In genomic region chr1:18132022-18132706, GRCh38 we compare ENCODE assay signal across 18 cellular contexts. TPM values are rescaled to one million over a fixed set of nuclear protein-coding genes. Genes with fewer than 3 reads are reported as not detected.
DNase-seq lines count a peak whose midpoint lies in the region; ATAC-seq, FAIRE-seq and TF ChIP-seq lines count a peak whose summit lies in the region.
"Had no signal": no experiment of that assay in that cellular context is flagged by ENCODE, and none has a peak within 500 bp of the region (broad histone marks: within the 10 kb centered on the region; RNA-seq: fewer than 3 reads in every experiment).

No MANE protein-coding gene starts in this region.

- H2AFZ ChIP-seq in GM23338 (no peak overlapping the region), HepG2 (ENCODE audit: low read length) (no peak overlapping the region), neuronal stem cell (ENCODE audit: low read length) (no peak overlapping the region)
- H2AFZ ChIP-seq: GM23248 had no signal

- H3K27me3 ChIP-seq in GM23338 (ENCODE audit: insufficient read depth) (no peaks in the 10 kb centered on the region), HepG2 (ENCODE audit: control insufficient read depth in 1 of 2, insufficient read depth in 2 of 2, low read length in 2 of 2) (no peaks in the 10 kb centered on the region), neuronal stem cell (ENCODE audit: control insufficient read depth in 3 of 3, insufficient read depth in 3 of 3, low read depth in 1 of 3, low read length in 3 of 3) (no peaks in the 10 kb centered on the region), upper lobe of right lung (peaks cover 12% of the 10 kb centered on the region)
- H3K27me3 ChIP-seq: BLaER1 treated with 17β-estradiol and CSF1 and Interleukin-3, amounts not matched to agents 10 nM and 100 nM had no signal

- no peak for TF ChIP-seq POLR2A in HepG2 (IDR thresholded peaks at IDR 0.05; ENCODE audit: insufficient read depth in 1 of 2, low read depth in 2 of 2, low read length in 2 of 2)

- WGBS in HepG2 (ENCODE audit: low lambda C conversion rate) = 100% methylated on average over 2 of the region's 2 CpGs
- WGBS in neuronal stem cell (ENCODE audit: extremely low coverage in 2 of 2, insufficient read length in 2 of 2, insufficient replicate concordance in 1 of 2), 2 donors = no CpG with 5 or more reads among the region's 2 CpGs

- no peaks in the 10 kb centered on the region for H3K79me1 ChIP-seq in neuronal stem cell (ENCODE audit: low read depth, low read length)

- H3K79me2 ChIP-seq in GM23338 (replicated peaks; ENCODE audit: insufficient read depth) = peaks cover 14% of the 10 kb centered on the region; the same call in 1 of the 2 replicates
- H3K79me2 ChIP-seq in HepG2 (ENCODE audit: insufficient read depth, low read length) = no peaks in the 10 kb centered on the region

- H4K91ac ChIP-seq in neuronal stem cell (ENCODE audit: low read depth, low read length, poor library complexity) = no peak overlapping the region

- H2BK120ac ChIP-seq in neuronal stem cell (ENCODE audit: low read depth, low read length) = no peak overlapping the region

- no peak for FAIRE-seq in HepG2 (lab: Jason Lieb, UNC)
- FAIRE-seq: GM18507, HTR-8/SVneo had no signal

- H4K20me1 ChIP-seq in GM23338 (replicated peaks; ENCODE audit: insufficient read depth) (no peaks in the 10 kb centered on the region; the same call in 1 of the 2 replicates), HepG2 (ENCODE audit: insufficient read depth, low read length) (no peaks in the 10 kb centered on the region)

- intact Hi-C loops in HepG2 (cut with micrococcal nuclease; ENCODE audit: unreplicated experiment) = no loop called here
- intact Hi-C loops in upper lobe of right lung (cut with DNase I) = no loop called here
- intact Hi-C loops in activated CD8-positive, alpha-beta T cell treated with anti-CD3 and anti-CD28 coated beads for 36 hours (cut with micrococcal nuclease) = no loop called here

- no peak overlapping the region for H3K4me3 ChIP-seq in GM23338
- H3K4me3 ChIP-seq in HepG2 (replicated peaks in 1 of 3; ENCODE audit: insufficient read depth in 1 of 3, low read depth in 2 of 3, low read length in 3 of 3) = no peak overlapping the region
- H3K4me3 ChIP-seq in neuronal stem cell (ENCODE audit: low read length in 2 of 2) = no peak overlapping the region
- no peak overlapping the region for H3K4me3 ChIP-seq in upper lobe of right lung
- H3K4me3 ChIP-seq: BLaER1 treated with 17β-estradiol and CSF1 and Interleukin-3, amounts not matched to agents 10 nM and 100 nM; GM23248; HAP-1 had no signal

- in situ Hi-C loops in HepG2 (cut with HindIII; ENCODE audit: extremely low pct_ligation_motif_present, low pct_unique_long_range_greater_than_20kb) = no loop called here

- H3K4me3 Mint-ChIP-seq in GM23338 = no peak overlapping the region
- no peak overlapping the region for H3K4me3 Mint-ChIP-seq in activated CD8-positive, alpha-beta T cell treated with anti-CD3 and anti-CD28 coated beads for 36 hours
- H3K4me3 Mint-ChIP-seq: CD4-positive, alpha-beta T cell; HFFc6 had no signal

- H3K9me2 ChIP-seq in GM23338 (ENCODE audit: insufficient read depth) = no peaks in the 10 kb centered on the region

- H3K36me3 ChIP-seq in GM23338 (ENCODE audit: insufficient read depth) (no peaks in the 10 kb centered on the region), HepG2 (replicated peaks in 1 of 2; ENCODE audit: control insufficient read depth in 1 of 2, insufficient read depth in 2 of 2, low read length in 2 of 2) (no peaks in the 10 kb centered on the region), neuronal stem cell (replicated peaks in 1 of 2; ENCODE audit: control insufficient read depth in 2 of 2, insufficient read depth in 2 of 2, low read length in 2 of 2) (no peaks in the 10 kb centered on the region), upper lobe of right lung (no peaks in the 10 kb centered on the region)
- H3K36me3 ChIP-seq: BLaER1 treated with 17β-estradiol and CSF1 and Interleukin-3, amounts not matched to agents 10 nM and 100 nM; HAP-1 had no signal

- no peak overlapping the region for H3K23ac ChIP-seq in neuronal stem cell (ENCODE audit: low read depth, low read length, poor library complexity)

- no peak overlapping the region for H3K14ac ChIP-seq in neuronal stem cell (ENCODE audit: low read length)

- H2AK5ac ChIP-seq in neuronal stem cell (ENCODE audit: low read depth, low read length) = peak overlapping the region; percentile 19

- POLR2A ChIA-PET in HepG2 (lab: Yijun Ruan, JAX) = no interaction called here
- POLR2A ChIA-PET in activated CD8-positive, alpha-beta T cell treated with anti-CD3 and anti-CD28 coated beads for 36 hours (lab: Charles Lee) = no interaction called here

- TF ChIP-seq CTCF in GM23338 (conservative IDR thresholded peaks at IDR 0.05; ENCODE audit: low read depth in 2 of 2) (no peak), VCaP (conservative IDR thresholded peaks at IDR 0.05) (no peak), HepG2 (CRISPR knock-in tag; IDR thresholded peaks at IDR 0.05) (no peak), upper lobe of right lung (IDR thresholded peaks at IDR 0.05) (no peak)
- no peak for TF ChIP-seq CTCF in activated CD8-positive, alpha-beta T cell treated with anti-CD3 and anti-CD28 coated beads for 36 hours (IDR thresholded peaks at IDR 0.05)

- H3K4me1 ChIP-seq in GM23338 (ENCODE audit: insufficient read depth) (peaks cover 20% of the 10 kb centered on the region), HepG2 (ENCODE audit: insufficient read depth, low read length) (peaks cover 32% of the 10 kb centered on the region), neuronal stem cell (ENCODE audit: control insufficient read depth in 2 of 2, insufficient read depth in 1 of 2, low read depth in 1 of 2, low read length in 2 of 2) (no peaks in the 10 kb centered on the region), upper lobe of right lung (no peaks in the 10 kb centered on the region)
- H3K4me1 ChIP-seq: BLaER1 treated with 17β-estradiol and CSF1 and Interleukin-3, amounts not matched to agents 10 nM and 100 nM; HAP-1 had no signal

- no peak overlapping the region for H3K9ac ChIP-seq in HepG2 (ENCODE audit: insufficient read depth, low read depth, low read length)
- H3K9ac ChIP-seq in neuronal stem cell (ENCODE audit: low read depth, low read length, poor library complexity) = no peak overlapping the region
- H3K9ac ChIP-seq: BLaER1 treated with 17β-estradiol and CSF1 and Interleukin-3, amounts not matched to agents 10 nM and 100 nM; GM23248 had no signal

- peak overlapping the region; percentile 23 for H3K4ac ChIP-seq in neuronal stem cell (ENCODE audit: low read length)

- no peak overlapping the region for H2BK15ac ChIP-seq in neuronal stem cell (ENCODE audit: low read length)

- H3K27me3 Mint-ChIP-seq in GM23338 (ENCODE audit: insufficient read depth, low read depth, poor library complexity) = peaks cover 5% of the 10 kb centered on the region
- peaks cover 8% of the 10 kb centered on the region for H3K27me3 Mint-ChIP-seq in activated CD8-positive, alpha-beta T cell treated with anti-CD3 and anti-CD28 coated beads for 36 hours

- no peak overlapping the region for H3K27ac Mint-ChIP-seq in GM23338
- H3K27ac Mint-ChIP-seq in activated CD8-positive, alpha-beta T cell treated with anti-CD3 and anti-CD28 coated beads for 36 hours = no peak overlapping the region
- H3K27ac Mint-ChIP-seq: CD4-positive, alpha-beta T cell; HFFc6 had no signal

- H2BK5ac ChIP-seq in neuronal stem cell (ENCODE audit: low read length) = no peak overlapping the region

- TF ChIP-seq RAD21 in HepG2 (CRISPR knock-in tag; IDR thresholded peaks at IDR 0.05) = no peak

- H3F3A ChIP-seq in GM23338 (replicated peaks; ENCODE audit: low read depth) = no peaks in the 10 kb centered on the region

- TF ChIP-seq EP300 in HepG2 (IDR thresholded peaks at IDR 0.05; ENCODE audit: low read depth in 2 of 2, low read length in 2 of 2) (no peak), HepG2 (CRISPR knock-in tag; IDR thresholded peaks at IDR 0.05; ENCODE audit: borderline replicate concordance) (no peak)

- H3K27ac ChIP-seq in GM23338 (ENCODE audit: low read depth) = no peak overlapping the region
- peak overlapping the region; percentile 83; the same call in 1 of the 2 replicates for H3K27ac ChIP-seq in VCaP
- no peak overlapping the region for H3K27ac ChIP-seq in HepG2 (ENCODE audit: extremely low read length, insufficient read depth, low read length)
- H3K27ac ChIP-seq in neuronal stem cell (replicated peaks; ENCODE audit: low read length) = no peak overlapping the region
- no peak overlapping the region for H3K27ac ChIP-seq in upper lobe of right lung
- H3K27ac ChIP-seq: BLaER1 treated with 17β-estradiol and CSF1 and Interleukin-3, amounts not matched to agents 10 nM and 100 nM; GM23248 had no signal

- BruUV-seq in HepG2 (replicated peaks; lab: Mats Ljungman, UMichigan) = no TSS peak

- CTCF ChIA-PET in HepG2 (lab: Yijun Ruan, JAX; ENCODE audit: low intra/inter-chr PET ratio, low total read pairs) = no interaction called here
- CTCF ChIA-PET in activated CD8-positive, alpha-beta T cell treated with anti-CD3 and anti-CD28 coated beads for 36 hours (lab: Charles Lee) = interaction anchor here (1.7 kb wide), 1 partner anchor 32 kb away, joined by 5 read pairs; no protein-coding TSS in a partner anchor

- H3K4me1 Mint-ChIP-seq in GM23338 = peaks cover 29% of the 10 kb centered on the region
- H3K4me1 Mint-ChIP-seq in activated CD8-positive, alpha-beta T cell treated with anti-CD3 and anti-CD28 coated beads for 36 hours (ENCODE audit: low read depth) = no peaks in the 10 kb centered on the region

- no peak for DNase-seq in GM23338 (ENCODE audit: low spot score)
- no peak for DNase-seq in HepG2 (ENCODE audit: low spot score)
- DNase-seq in neuronal stem cell (ENCODE audit: low spot score) = no peak
- DNase-seq in nucleus accumbens (lab: John Stamatoyannopoulos, UW) = no peak
- DNase-seq in upper lobe of right lung = no peak
- no peak for DNase-seq in activated CD8-positive, alpha-beta T cell treated with anti-CD3 and anti-CD28 coated beads for 36 hours
- DNase-seq: 8988T; Calu3; CD4-positive, alpha-beta T cell; DMS 273 treated with DMSO at 0.1 percent for 48 hours; GM23248; HFFc6 had no signal

- H3K9me3 ChIP-seq in HepG2 (ENCODE audit: low read length) (no peaks in the 10 kb centered on the region), neuronal stem cell (replicated peaks in 1 of 2; ENCODE audit: control insufficient read depth in 2 of 2, insufficient read depth in 1 of 2, low read depth in 1 of 2, low read length in 2 of 2) (no peaks in the 10 kb centered on the region), upper lobe of right lung (no peaks in the 10 kb centered on the region)
- H3K9me3 ChIP-seq: BLaER1 treated with 17β-estradiol and CSF1 and Interleukin-3, amounts not matched to agents 10 nM and 100 nM; HAP-1 had no signal

- ATAC-seq in GM23338 (peak; percentile 17; the same call in 1 of the 3 replicates), HepG2 (no peak), upper lobe of right lung (no peak)
- ATAC-seq in activated CD8-positive, alpha-beta T cell treated with anti-CD3 and anti-CD28 coated beads for 36 hours = no peak

- H3K4me2 ChIP-seq in GM23338 (peak overlapping the region; percentile 65; the same call in 1 of the 2 replicates), HepG2 (ENCODE audit: low read depth, low read length) (no peak overlapping the region), neuronal stem cell (ENCODE audit: insufficient read depth, low read length, poor library complexity, severe bottlenecking) (no peak overlapping the region)
- H3K4me2 ChIP-seq: BLaER1 treated with 17β-estradiol and CSF1 and Interleukin-3, amounts not matched to agents 10 nM and 100 nM had no signal

- H3K18ac ChIP-seq in neuronal stem cell (ENCODE audit: low read length) = no peak overlapping the region

- peak overlapping the region; percentile 57 for H4K8ac ChIP-seq in neuronal stem cell (ENCODE audit: low read depth, low read length)

- peaks cover 2% of the 10 kb centered on the region; the same call in 1 of the 3 replicates for H3K9me3 Mint-ChIP-seq in GM23338
- no peaks in the 10 kb centered on the region for H3K9me3 Mint-ChIP-seq in activated CD8-positive, alpha-beta T cell treated with anti-CD3 and anti-CD28 coated beads for 36 hours
- H3K9me3 Mint-ChIP-seq: CD4-positive, alpha-beta T cell had no signal

- no peak overlapping the region for H2BK12ac ChIP-seq in neuronal stem cell (ENCODE audit: low read length)

- no peaks in the 10 kb centered on the region for H3K36me3 Mint-ChIP-seq in GM23338 (ENCODE audit: low read depth)
- no peaks in the 10 kb centered on the region for H3K36me3 Mint-ChIP-seq in activated CD8-positive, alpha-beta T cell treated with anti-CD3 and anti-CD28 coated beads for 36 hours (ENCODE audit: low read depth)

RNA-seq across cellular contexts. Expression of gene IGSF21, which starts 24.6 kb away (rescaled TPM):
- total RNA-seq in GM23338 (2014; rRNA removed; shearing (Covaris generic)) = 15.6 and 17.9 TPM in 2 replicates
- polyA plus RNA-seq in GM23338 (2016; fragmentation: Nextera tagmentation; extraction: Ambion mirVana) = 14.5 and 15.7 TPM in 2 replicates
- not detected in 2 replicates for total RNA-seq in HepG2 (2016; rRNA removed; fragmentation: Illumina TruSeq; extraction: Trizol)
- total RNA-seq in HepG2 (2016; cell fraction: cytosol; rRNA removed; fragmentation: Illumina TruSeq; extraction: Trizol; ENCODE audit: low read depth) = not detected in 2 replicates
- total RNA-seq in HepG2 (2016; cell fraction: insoluble cytoplasmic fraction; rRNA removed; fragmentation: Illumina TruSeq; extraction: Trizol) = not detected in 2 replicates
- not detected in 2 replicates for total RNA-seq in HepG2 (2016; cell fraction: membrane; rRNA removed; fragmentation: Illumina TruSeq; extraction: Trizol)
- not detected in 2 replicates for total RNA-seq in HepG2 (2016; cell fraction: nucleus; rRNA removed; fragmentation: Illumina TruSeq; extraction: Trizol)
- polyA plus RNA-seq in HepG2 (2011; rRNA removed) = not detected in 2 replicates
- not detected in 2 replicates for polyA plus RNA-seq in HepG2 (2011; cell fraction: cytosol; rRNA removed)
- polyA plus RNA-seq in HepG2 (2011; cell fraction: nucleus; rRNA removed) = not detected in 2 replicates
- not detected in 2 replicates for polyA plus RNA-seq in HepG2 (2012)
- polyA plus RNA-seq in HepG2 (2016; cell fraction: cytosol; fragmentation: Illumina TruSeq; extraction: Trizol; ENCODE audit: low read depth) = not detected in 2 replicates
- polyA plus RNA-seq in HepG2 (2016; cell fraction: insoluble cytoplasmic fraction; fragmentation: Illumina TruSeq; extraction: Trizol; ENCODE audit: low read depth) = not detected in 2 replicates
- not detected in 2 replicates for polyA plus RNA-seq in HepG2 (2016; cell fraction: membrane; fragmentation: Illumina TruSeq; extraction: Trizol; ENCODE audit: low read depth)
- polyA plus RNA-seq in HepG2 (2016; cell fraction: nucleus; fragmentation: Illumina TruSeq; extraction: Trizol; ENCODE audit: insufficient read depth, low read depth) = not detected in 2 replicates
- not detected in 2 replicates for polyA minus RNA-seq in HepG2 (2011; rRNA and poly(A)+ RNA removed; ENCODE audit: low replicate concordance)
- not detected in 2 replicates for polyA minus RNA-seq in HepG2 (2011; cell fraction: cytosol; rRNA and poly(A)+ RNA removed)
- not detected in 2 replicates for polyA minus RNA-seq in HepG2 (2011; cell fraction: nucleus; rRNA and poly(A)+ RNA removed)
- polyA plus RNA-seq in neuronal stem cell (2013, experiment 1 of 2) = 5.2 TPM
- polyA plus RNA-seq in neuronal stem cell (2013, experiment 2 of 2) = 5.5 TPM
- 3.2 TPM for total RNA-seq in upper lobe of right lung
- not detected for total RNA-seq in activated CD8-positive, alpha-beta T cell treated with anti-CD3 and anti-CD28 coated beads for 36 hours
- total RNA-seq: Calu3; CD4-positive, alpha-beta T cell; Daoy; GM23248; HFFc6 had no signal
- polyA plus RNA-seq: GM23248 had no signal
